Comparison of ENCODE assay signal across 31 cellular contexts in the genomic region with DNA sequence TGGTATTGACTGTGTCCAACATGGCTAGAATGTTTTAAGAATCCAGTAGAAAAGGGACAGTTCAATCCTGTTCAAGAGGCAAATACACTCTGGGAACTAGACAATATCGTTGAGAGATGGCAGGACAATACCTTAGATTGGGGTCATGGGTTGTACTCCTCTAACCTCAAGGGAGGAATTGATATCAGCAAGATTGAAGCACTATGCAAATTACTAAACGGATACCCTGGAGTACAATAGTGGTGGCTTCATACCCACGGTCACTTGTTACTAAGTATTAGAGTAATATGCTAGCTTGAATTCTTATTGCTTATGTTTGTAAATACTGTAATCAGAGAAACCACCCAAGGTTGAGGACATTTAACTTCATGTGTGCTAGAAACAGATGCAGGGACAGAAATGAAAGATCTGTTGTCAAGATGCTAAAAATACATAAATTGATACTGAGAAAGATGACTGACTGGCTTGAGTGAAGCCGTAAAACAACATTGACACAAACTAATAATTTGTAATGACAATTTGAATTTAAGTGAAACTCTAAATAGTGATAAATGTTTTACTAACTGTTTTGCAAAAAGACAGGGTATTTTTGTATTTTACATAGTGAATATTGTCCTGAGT.
"Had no signal": no experiment of that assay in that cellular context is flagged by ENCODE, and none has a peak within 500 bp of the region (broad histone marks: within the 10 kb centered on the region; RNA-seq: fewer than 3 reads in every experiment).

No MANE protein-coding gene starts in this region.

- H3K27ac ChIP-seq: adrenal gland, body of pancreas, esophagus muscularis mucosa, foreskin keratinocyte, gastrocnemius medialis, heart left ventricle, WERI-Rb-1 had no signal

- ATAC-seq: activated CD4-positive, CD25-positive, alpha-beta regulatory T cell treated with anti-CD3 and anti-CD28 coated beads, Interleukin-2, amount 50 U/mL, for 24 hours; activated CD8-positive, alpha-beta T cell treated with anti-CD3 and anti-CD28 coated beads for 36 hours; activated naive CD8-positive, alpha-beta T cell treated with anti-CD3 and anti-CD28 coated beads, Interleukin-2, amount 50 U/mL, for 24 hours; body of pancreas; effector memory CD8-positive, alpha-beta T cell; foreskin keratinocyte; gastrocnemius medialis; heart left ventricle had no signal

- H3K27me3 ChIP-seq: adrenal gland, body of pancreas, esophagus muscularis mucosa, foreskin keratinocyte, gastrocnemius medialis, heart left ventricle had no signal

- H3K36me3 ChIP-seq: adrenal gland, esophagus muscularis mucosa, gastrocnemius medialis, heart left ventricle, WERI-Rb-1 had no signal

- DNase-seq: activated B cell treated with CpG ODN at 0.5 μM for 24 hours; activated CD4-positive, alpha-beta T cell treated with anti-CD3 and anti-CD28 coated beads for 48 hours; activated CD4-positive, alpha-beta T cell treated with anti-CD3 and anti-CD28 coated beads, Interleukin-2, amount 50 U/mL, for 1 hour; activated CD4-positive, alpha-beta T cell treated with anti-CD3 and anti-CD28 coated beads, Interleukin-2, amount 50 U/mL, for 48 hours; activated CD8-positive, alpha-beta memory T cell treated with anti-CD3 and anti-CD28 coated beads for 24 hours; activated CD8-positive, alpha-beta T cell treated with anti-CD3 and anti-CD28 coated beads for 36 hours; activated effector memory CD4-positive, alpha-beta T cell treated with anti-CD3 and anti-CD28 coated beads, Interleukin-2, amount 50 U/mL, for 16 hours; activated naive CD4-positive, alpha-beta T cell treated with anti-CD3 and anti-CD28 coated beads for 36 hours; activated naive CD8-positive, alpha-beta T cell treated with anti-CD3 and anti-CD28 coated beads for 36 hours; activated naive CD8-positive, alpha-beta T cell treated with anti-CD3 and anti-CD28 coated beads, Interleukin-2, amount 50 U/mL, for 24 hours; activated T-cell treated with anti-CD3 and anti-CD28 coated beads, Interleukin-2, amount 50 U/mL, for 1 hour; activated T-cell treated with anti-CD3 and anti-CD28 coated beads, Interleukin-2, amount 50 U/mL, for 48 hours; adrenal gland; amygdala; aorta; body of pancreas; caudate nucleus; cortex of kidney; dermis blood vessel endothelial cell; effector CD4-positive, alpha-beta T cell; effector memory CD8-positive, alpha-beta T cell; erythroblast; foreskin keratinocyte; gastrocnemius medialis; glutamatergic neuron; heart left ventricle; hypothalamus; T1000; WERI-Rb-1 had no signal

- H3K4me3 ChIP-seq: adrenal gland, body of pancreas, esophagus muscularis mucosa, gastrocnemius medialis, heart left ventricle had no signal

- H3K4me1 ChIP-seq: adrenal gland, body of pancreas, esophagus muscularis mucosa, foreskin keratinocyte, gastrocnemius medialis, heart left ventricle had no signal

- H3K9me3 ChIP-seq: adrenal gland, body of pancreas, esophagus muscularis mucosa, gastrocnemius medialis, heart left ventricle had no signal
